Comparison of ENCODE assay signal across 33 cellular contexts in genomic region chr6:15898693-15899092, GRCh38.
"Had no signal": no experiment of that assay in that cellular context is flagged by ENCODE, and none has a peak within 500 bp of the region (broad histone marks: within the 10 kb centered on the region; RNA-seq: fewer than 3 reads in every experiment).

No MANE protein-coding gene starts in this region.

- H3K27ac Mint-ChIP-seq: activated CD4-positive, alpha-beta memory T cell treated with anti-CD3 and anti-CD28 coated beads, Interleukin-2, amount 10 ng/mL, durations not matched to agents 7 days and 5 days; activated CD4-positive, alpha-beta T cell treated with anti-CD3 and anti-CD28 coated beads, Interleukin-2, amount 10 ng/mL, durations not matched to agents 7 days and 5 days; activated naive CD4-positive, alpha-beta T cell treated with anti-CD3 and anti-CD28 coated beads, Interleukin-2, amount 10 ng/mL, durations not matched to agents 7 days and 5 days; activated naive CD4-positive, alpha-beta T cell treated with anti-CD3 and anti-CD28 coated beads, Interleukin-2, amount 50 U/mL, for 72 hours; activated naive CD8-positive, alpha-beta T cell treated with anti-CD3 and anti-CD28 coated beads, Interleukin-2, amount 10 ng/mL, durations not matched to agents 7 days and 5 days; activated T-cell treated with anti-CD3 and anti-CD28 coated beads, Interleukin-2, amount 50 U/mL, for 24 hours; activated T-cell treated with anti-CD3 and anti-CD28 coated beads, Interleukin-2, amount 50 U/mL, for 72 hours; brain; effector memory CD8-positive, alpha-beta T cell; T-helper 17 cell; T-helper 2 cell treated with Interferon-gamma antibody and Interleukin-4, amounts not matched to agents 5 μg/mL and 100 μg/mL, for 36 hours had no signal

- H3K27me3 Mint-ChIP-seq: activated CD4-positive, alpha-beta memory T cell treated with anti-CD3 and anti-CD28 coated beads, Interleukin-2, amount 10 ng/mL, durations not matched to agents 7 days and 5 days; activated CD4-positive, alpha-beta T cell treated with anti-CD3 and anti-CD28 coated beads, Interleukin-2, amount 10 ng/mL, durations not matched to agents 7 days and 5 days; activated naive CD8-positive, alpha-beta T cell treated with anti-CD3 and anti-CD28 coated beads, Interleukin-2, amount 10 ng/mL, durations not matched to agents 7 days and 5 days; activated T-cell treated with anti-CD3 and anti-CD28 coated beads, Interleukin-2, amount 50 U/mL, for 24 hours; brain had no signal

- H3K36me3 Mint-ChIP-seq: activated naive CD4-positive, alpha-beta T cell treated with anti-CD3 and anti-CD28 coated beads, Interleukin-2, amount 10 ng/mL, durations not matched to agents 7 days and 5 days; activated naive CD8-positive, alpha-beta T cell treated with anti-CD3 and anti-CD28 coated beads, Interleukin-2, amount 10 ng/mL, durations not matched to agents 7 days and 5 days; brain had no signal

- H3K9me3 Mint-ChIP-seq: activated CD4-positive, alpha-beta memory T cell treated with anti-CD3 and anti-CD28 coated beads, Interleukin-2, amount 10 ng/mL, durations not matched to agents 7 days and 5 days; activated naive CD4-positive, alpha-beta T cell treated with anti-CD3 and anti-CD28 coated beads, Interleukin-2, amount 10 ng/mL, durations not matched to agents 7 days and 5 days; activated naive CD4-positive, alpha-beta T cell treated with anti-CD3 and anti-CD28 coated beads, Interleukin-2, amount 50 U/mL, for 72 hours; activated T-cell treated with anti-CD3 and anti-CD28 coated beads, Interleukin-2, amount 50 U/mL, for 24 hours; activated T-cell treated with anti-CD3 and anti-CD28 coated beads, Interleukin-2, amount 50 U/mL, for 72 hours; effector memory CD8-positive, alpha-beta T cell had no signal

- FAIRE-seq: endometrium had no signal

- H3K27me3 ChIP-seq: ascending aorta, breast epithelium, cardiac muscle cell, colonic mucosa, esophagus squamous epithelium, gastroesophageal sphincter, heart right ventricle had no signal

- ATAC-seq: activated naive CD4-positive, alpha-beta T cell treated with anti-CD3 and anti-CD28 coated beads, Interleukin-2, amount 50 U/mL, for 72 hours; activated T-cell treated with anti-CD3 and anti-CD28 coated beads, Interleukin-2, amount 50 U/mL, for 72 hours; effector memory CD8-positive, alpha-beta T cell; gastroesophageal sphincter; heart right ventricle; T-helper 17 cell had no signal

- DNase-seq: activated CD4-positive, alpha-beta memory T cell treated with anti-CD3 and anti-CD28 coated beads, Interleukin-2, amount 10 ng/mL, durations not matched to agents 7 days and 5 days; activated CD4-positive, alpha-beta T cell treated with anti-CD3 and anti-CD28 coated beads for 1 hour; activated CD4-positive, alpha-beta T cell treated with anti-CD3 and anti-CD28 coated beads for 4 hours; activated CD4-positive, alpha-beta T cell treated with anti-CD3 and anti-CD28 coated beads, Interleukin-2, amount 10 ng/mL, durations not matched to agents 7 days and 5 days; activated CD4-positive, alpha-beta T cell treated with anti-CD3 and anti-CD28 coated beads, Interleukin-2, amount 50 U/mL, for 4 hours; activated CD8-positive, alpha-beta memory T cell treated with anti-CD3 and anti-CD28 coated beads, Interleukin-2, amount 50 U/mL, for 48 hours; activated gamma-delta T cell; activated naive CD4-positive, alpha-beta T cell; activated naive CD4-positive, alpha-beta T cell treated with anti-CD3 and anti-CD28 coated beads, Interleukin-2, amount 10 ng/mL, durations not matched to agents 7 days and 5 days; activated naive CD8-positive, alpha-beta T cell treated with anti-CD3 and anti-CD28 coated beads, Interleukin-2, amount 10 ng/mL, durations not matched to agents 7 days and 5 days; activated T-cell treated with anti-CD3 and anti-CD28 coated beads for 4 hours; activated T-cell treated with anti-CD3 and anti-CD28 coated beads, Interleukin-2, amount 50 U/mL, for 24 hours; activated T-cell treated with anti-CD3 and anti-CD28 coated beads, Interleukin-2, amount 50 U/mL, for 72 hours; central memory CD4-positive, alpha-beta T cell; cerebellar nuclear complex; colonic mucosa; effector CD4-positive, alpha-beta T cell; effector memory CD8-positive, alpha-beta T cell; esophagus squamous epithelium; foreskin melanocyte; heart right ventricle; T-helper 1 cell; T-helper 17 cell; T1000 had no signal

- H3K9me3 ChIP-seq: ascending aorta, breast epithelium, colonic mucosa, esophagus squamous epithelium, gastroesophageal sphincter had no signal

- H3K4me3 Mint-ChIP-seq: activated CD4-positive, alpha-beta memory T cell treated with anti-CD3 and anti-CD28 coated beads, Interleukin-2, amount 10 ng/mL, durations not matched to agents 7 days and 5 days; activated CD4-positive, alpha-beta T cell treated with anti-CD3 and anti-CD28 coated beads, Interleukin-2, amount 10 ng/mL, durations not matched to agents 7 days and 5 days; activated naive CD4-positive, alpha-beta T cell treated with anti-CD3 and anti-CD28 coated beads, Interleukin-2, amount 10 ng/mL, durations not matched to agents 7 days and 5 days; activated naive CD8-positive, alpha-beta T cell treated with anti-CD3 and anti-CD28 coated beads, Interleukin-2, amount 10 ng/mL, durations not matched to agents 7 days and 5 days; activated T-cell treated with anti-CD3 and anti-CD28 coated beads, Interleukin-2, amount 50 U/mL, for 24 hours; activated T-cell treated with anti-CD3 and anti-CD28 coated beads, Interleukin-2, amount 50 U/mL, for 72 hours; brain; effector memory CD8-positive, alpha-beta T cell; T-helper 17 cell; T-helper 2 cell treated with Interferon-gamma antibody and Interleukin-4, amounts not matched to agents 5 μg/mL and 100 μg/mL, for 36 hours had no signal

- H3K4me1 ChIP-seq: breast epithelium, colonic mucosa had no signal

- H3K36me3 ChIP-seq: ascending aorta, breast epithelium, cardiac muscle cell, colonic mucosa, esophagus squamous epithelium, gastroesophageal sphincter, heart right ventricle had no signal

- H3K27ac ChIP-seq: ascending aorta, breast epithelium, cardiac muscle cell, colonic mucosa, epithelial cell of prostate, gastroesophageal sphincter had no signal

- H3K4me3 ChIP-seq: ascending aorta, breast epithelium, cardiac muscle cell, colonic mucosa, esophagus squamous epithelium, gastroesophageal sphincter, heart right ventricle had no signal
